Comparison of ENCODE assay signal across 1 cellular context in the genomic region with DNA sequence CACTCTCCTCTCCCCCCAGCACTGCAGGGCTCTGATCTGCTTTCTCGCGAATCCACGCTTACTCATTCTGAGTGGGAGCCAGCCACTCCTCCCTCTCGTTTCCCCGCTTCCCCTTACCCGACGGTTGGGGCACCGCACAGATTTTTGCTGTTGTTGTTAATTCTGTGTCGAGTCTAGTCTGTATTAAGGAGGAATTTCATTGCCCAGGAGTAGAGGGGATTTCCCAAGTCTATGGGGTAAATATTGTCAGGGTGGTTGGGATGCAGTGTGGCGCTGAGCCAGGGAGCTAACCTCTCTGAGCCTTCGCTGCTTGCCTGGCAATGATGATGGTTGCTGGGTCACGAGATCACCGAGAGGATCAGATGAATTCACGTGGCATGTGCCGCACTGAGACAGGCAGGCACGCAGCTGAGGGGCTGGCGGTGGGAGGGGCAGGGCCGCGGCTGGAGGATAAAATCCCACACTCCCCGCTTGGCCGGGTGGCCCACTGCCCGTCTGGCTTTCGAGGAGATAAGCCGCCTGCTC.
TF ChIP-seq lines count a peak whose summit lies in the region.

No MANE protein-coding gene starts in this region.

TF ChIP-seq in HEK293T, 16 proteins besides CTCF, POLR2A, EP300 and RAD21 (continued from another document):
- TF ChIP-seq, protein P1, sequence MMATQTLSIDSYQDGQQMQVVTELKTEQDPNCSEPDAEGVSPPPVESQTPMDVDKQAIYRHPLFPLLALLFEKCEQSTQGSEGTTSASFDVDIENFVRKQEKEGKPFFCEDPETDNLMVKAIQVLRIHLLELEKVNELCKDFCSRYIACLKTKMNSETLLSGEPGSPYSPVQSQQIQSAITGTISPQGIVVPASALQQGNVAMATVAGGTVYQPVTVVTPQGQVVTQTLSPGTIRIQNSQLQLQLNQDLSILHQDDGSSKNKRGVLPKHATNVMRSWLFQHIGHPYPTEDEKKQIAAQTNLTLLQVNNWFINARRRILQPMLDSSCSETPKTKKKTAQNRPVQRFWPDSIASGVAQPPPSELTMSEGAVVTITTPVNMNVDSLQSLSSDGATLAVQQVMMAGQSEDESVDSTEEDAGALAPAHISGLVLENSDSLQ (IDR thresholded peaks at IDR 0.05) = no peak
- TF ChIP-seq LEF1 (IDR thresholded peaks at IDR 0.05; ENCODE audit: borderline replicate concordance) = no peak
